10 cellular contexts compared by ENCODE assay signal in genomic region chr2:233075141-233075965, GRCh38. TPM values are rescaled to one million over a fixed set of nuclear protein-coding genes. Genes with fewer than 3 reads are reported as not detected.
DNase-seq lines count a peak whose midpoint lies in the region; ATAC-seq and TF ChIP-seq lines count a peak whose summit lies in the region.
"Had no signal": no experiment of that assay in that cellular context is flagged by ENCODE, and none has a peak within 500 bp of the region (broad histone marks: within the 10 kb centered on the region; RNA-seq: fewer than 3 reads in every experiment).

No MANE protein-coding gene starts in this region.

- peaks cover 76 to 87% (median 81%) of the 10 kb centered on the region in 10 experiments for H3K4me1 ChIP-seq in BLaER1 treated with 17β-estradiol and CSF1 and Interleukin-3, amounts not matched to agents 10 nM and 100 nM
- peaks cover 7 to 53% (median 16%) of the 10 kb centered on the region in 3 donors for H3K4me1 ChIP-seq in esophagus squamous epithelium

- H3K4me3 Mint-ChIP-seq in activated T-helper 1 cell treated with anti-CD3 and anti-CD28 coated beads, Interleukin-12 subunit alpha, Interleukin-12 subunit beta, Interleukin-2, Interleukin-4 antibody, amounts not matched to agents 30 ng/mL and 10 ng/mL and 1 ng/mL, durations not matched to agents 14 hours and 24 hours and 36 hours: no peak overlapping the region

- TF ChIP-seq CTCF in esophagus squamous epithelium (IDR thresholded peaks at IDR 0.05): no peak

- peak overlapping the region; percentile 68 to 98 (median 88) for H3K27ac ChIP-seq in BLaER1 treated with 17β-estradiol and CSF1 and Interleukin-3, amounts not matched to agents 10 nM and 100 nM
- peak overlapping the region; percentile 46 to 82 (median 66) for H3K27ac ChIP-seq in esophagus squamous epithelium

- no peaks in the 10 kb centered on the region for H3K27me3 ChIP-seq in BLaER1 treated with 17β-estradiol and CSF1 and Interleukin-3, amounts not matched to agents 10 nM and 100 nM
- H3K27me3 ChIP-seq in esophagus squamous epithelium: no peaks in the 10 kb centered on the region

- H3K27ac Mint-ChIP-seq in activated T-helper 1 cell treated with anti-CD3 and anti-CD28 coated beads, Interleukin-12 subunit alpha, Interleukin-12 subunit beta, Interleukin-2, Interleukin-4 antibody, amounts not matched to agents 30 ng/mL and 10 ng/mL and 1 ng/mL, durations not matched to agents 14 hours and 24 hours and 36 hours: no peak overlapping the region

- no peaks in the 10 kb centered on the region for H3K27me3 Mint-ChIP-seq in activated T-helper 1 cell treated with anti-CD3 and anti-CD28 coated beads, Interleukin-12 subunit alpha, Interleukin-12 subunit beta, Interleukin-2, Interleukin-4 antibody, amounts not matched to agents 30 ng/mL and 10 ng/mL and 1 ng/mL, durations not matched to agents 14 hours and 24 hours and 36 hours (ENCODE audit: insufficient read depth)

- DNase-seq in esophagus squamous epithelium (lab: John Stamatoyannopoulos, UW) (no peak), NCI-H1092 treated with DMSO at 0.1 percent for 48 hours (lab: John Stamatoyannopoulos, UW) (no peak), DMS79 (lab: John Stamatoyannopoulos, UW) (no peak), DMS114 treated with DMSO at 0.1 percent for 48 hours (lab: John Stamatoyannopoulos, UW; ENCODE audit: unreplicated experiment) (no peak)
- no peak for DNase-seq in activated T-helper 1 cell treated with anti-CD3 and anti-CD28 coated beads, Interleukin-12 subunit alpha, Interleukin-12 subunit beta, Interleukin-2, Interleukin-4 antibody, amounts not matched to agents 30 ng/mL and 10 ng/mL and 1 ng/mL, durations not matched to agents 14 hours and 24 hours and 36 hours (ENCODE audit: low spot score)
- DNase-seq: DMS53 had no signal

- H3K36me3 Mint-ChIP-seq in activated T-helper 1 cell treated with anti-CD3 and anti-CD28 coated beads, Interleukin-12 subunit alpha, Interleukin-12 subunit beta, Interleukin-2, Interleukin-4 antibody, amounts not matched to agents 30 ng/mL and 10 ng/mL and 1 ng/mL, durations not matched to agents 14 hours and 24 hours and 36 hours (ENCODE audit: low read depth): peaks cover 36% of the 10 kb centered on the region

- H3K9me3 ChIP-seq in BLaER1 treated with 17β-estradiol and CSF1 and Interleukin-3, amounts not matched to agents 10 nM and 100 nM (replicated peaks in 1 of 11): peaks cover 0 to 20% (median 17%) of the 10 kb centered on the region in 11 experiments; a peak in 19 of 22 replicates
- H3K9me3 ChIP-seq in esophagus squamous epithelium: no peaks in the 10 kb centered on the region

- peak overlapping the region; percentile 71 to 98 (median 90) for H3K4me2 ChIP-seq in BLaER1 treated with 17β-estradiol and CSF1 and Interleukin-3, amounts not matched to agents 10 nM and 100 nM

- intact Hi-C loops in esophagus squamous epithelium (cut with DNase I): no loop called here
- intact Hi-C loops in activated T-helper 1 cell treated with anti-CD3 and anti-CD28 coated beads, Interleukin-12 subunit alpha, Interleukin-12 subunit beta, Interleukin-2, Interleukin-4 antibody, amounts not matched to agents 30 ng/mL and 10 ng/mL and 1 ng/mL, durations not matched to agents 14 hours and 24 hours and 36 hours (cut with micrococcal nuclease): no loop called here

- TF ChIP-seq POLR2A in esophagus squamous epithelium (IDR thresholded peaks at IDR 0.05): no peak

- 48 to 51% methylated on average over 5 to 6 of the region's 6 CpGs for WGBS in esophagus squamous epithelium, 2 donors

- H3K36me3 ChIP-seq in BLaER1 treated with 17β-estradiol and CSF1 and Interleukin-3, amounts not matched to agents 10 nM and 100 nM: peaks cover 39 to 83% (median 63%) of the 10 kb centered on the region in 11 experiments
- no peaks in the 10 kb centered on the region for H3K36me3 ChIP-seq in esophagus squamous epithelium

- H3K4me3 ChIP-seq in BLaER1 treated with 17β-estradiol and CSF1 and Interleukin-3, amounts not matched to agents 10 nM and 100 nM: peak overlapping the region in 8 of 10 experiments; percentile 8 to 44 (median 28); a peak in 11 of 20 replicates
- no peak overlapping the region for H3K4me3 ChIP-seq in esophagus squamous epithelium

- peaks cover 8 to 56% (median 27%) of the 10 kb centered on the region in 11 experiments; a peak in 17 of 22 replicates for H4K20me1 ChIP-seq in BLaER1 treated with 17β-estradiol and CSF1 and Interleukin-3, amounts not matched to agents 10 nM and 100 nM

- peaks cover 27% of the 10 kb centered on the region for H3K4me1 Mint-ChIP-seq in activated T-helper 1 cell treated with anti-CD3 and anti-CD28 coated beads, Interleukin-12 subunit alpha, Interleukin-12 subunit beta, Interleukin-2, Interleukin-4 antibody, amounts not matched to agents 30 ng/mL and 10 ng/mL and 1 ng/mL, durations not matched to agents 14 hours and 24 hours and 36 hours (ENCODE audit: low read depth)

- peak overlapping the region; percentile 61 to 80 (median 70); a peak in 21 of 22 replicates for H3K9ac ChIP-seq in BLaER1 treated with 17β-estradiol and CSF1 and Interleukin-3, amounts not matched to agents 10 nM and 100 nM

- ATAC-seq in GM19452 (IDR thresholded peaks at IDR 0.05; ENCODE audit: unreplicated experiment) (peak; percentile 10), HG03520 (IDR thresholded peaks at IDR 0.05; ENCODE audit: unreplicated experiment) (peak; percentile 20)

- peaks cover 5% of the 10 kb centered on the region for H3K9me3 Mint-ChIP-seq in activated T-helper 1 cell treated with anti-CD3 and anti-CD28 coated beads, Interleukin-12 subunit alpha, Interleukin-12 subunit beta, Interleukin-2, Interleukin-4 antibody, amounts not matched to agents 30 ng/mL and 10 ng/mL and 1 ng/mL, durations not matched to agents 14 hours and 24 hours and 36 hours

RNA-seq across cellular contexts. Expression of gene INPP5D, which starts 15.2 kb away (rescaled TPM):
- 10 to 100 TPM in 2 of 4 donors, 1 to 10 TPM in 2; 2.2 to 36.0 (median 10.2) TPM for total RNA-seq in esophagus squamous epithelium
- total RNA-seq in activated T-helper 1 cell treated with anti-CD3 and anti-CD28 coated beads, Interleukin-12 subunit alpha, Interleukin-12 subunit beta, Interleukin-2, Interleukin-4 antibody, amounts not matched to agents 30 ng/mL and 10 ng/mL and 1 ng/mL, durations not matched to agents 14 hours and 24 hours and 36 hours: 60.9 and 61.2 TPM in 2 replicates

RNA-seq across cellular contexts. Expression of gene NEU2, which starts 42.9 kb away (rescaled TPM):
- not detected for total RNA-seq in esophagus squamous epithelium
- total RNA-seq in activated T-helper 1 cell treated with anti-CD3 and anti-CD28 coated beads, Interleukin-12 subunit alpha, Interleukin-12 subunit beta, Interleukin-2, Interleukin-4 antibody, amounts not matched to agents 30 ng/mL and 10 ng/mL and 1 ng/mL, durations not matched to agents 14 hours and 24 hours and 36 hours: not detected in 2 replicates
- total RNA-seq: LHCN-M2 had no signal

Comparison
In these comparisons a context has a peak if more than half of its experiments do, and no peak if none do; other contexts are left out.
1. H3K4me3 ChIP-seq: peak in BLaER1 treated with 17β-estradiol and CSF1 and Interleukin-3, amounts not matched to agents 10 nM and 100 nM (8 of 10); none in esophagus squamous epithelium (0 of 4).